ENCODE assay signal across 8 cellular contexts in the genomic region with DNA sequence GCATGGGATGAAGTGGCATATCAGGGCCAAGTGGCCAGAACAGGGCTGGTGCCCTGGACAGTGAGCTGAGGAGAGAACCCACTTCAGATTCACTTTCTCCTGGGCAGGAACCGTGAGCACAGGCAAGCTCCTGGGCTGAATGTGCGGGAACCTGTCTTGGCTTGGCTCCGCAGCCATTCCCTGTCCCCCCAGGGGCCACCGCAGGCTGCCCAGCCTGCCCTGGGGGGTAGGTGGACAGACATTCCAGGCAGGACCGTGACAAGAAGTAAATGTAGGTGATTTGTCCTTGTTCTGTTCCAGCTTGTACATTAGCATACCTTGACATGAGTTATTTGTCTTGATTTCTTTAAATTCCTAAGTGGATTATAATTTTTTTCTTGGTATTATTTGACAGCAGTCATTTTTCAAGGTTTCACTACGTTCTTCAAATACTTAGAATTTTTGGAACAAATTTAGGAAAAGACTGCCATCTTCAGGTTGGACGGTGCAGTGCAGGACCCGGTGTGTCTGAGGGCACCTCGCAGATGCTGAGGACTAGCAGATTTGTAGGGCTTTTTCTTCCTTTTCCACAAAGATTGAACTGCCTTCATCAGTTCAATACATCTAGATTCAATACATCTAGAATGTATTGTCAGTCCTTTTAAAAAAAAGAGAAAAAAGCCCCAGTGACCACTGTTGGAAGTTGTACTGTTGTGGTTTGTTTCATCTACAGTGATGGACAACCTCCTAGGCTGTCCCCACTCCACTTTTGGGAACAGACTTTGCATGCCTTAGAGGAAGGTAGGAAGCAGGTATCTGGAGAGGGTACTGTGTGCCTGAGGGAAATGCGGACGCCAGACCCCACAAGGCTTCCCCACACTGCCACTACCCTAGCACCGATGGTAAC.
DNase-seq lines count a peak whose midpoint lies in the region; ATAC-seq, FAIRE-seq and TF ChIP-seq lines count a peak whose summit lies in the region.

No MANE protein-coding gene starts in this region.

- peak; percentile 65 for TF ChIP-seq CTCF in GM12874 (IDR thresholded peaks at IDR 0.05; ENCODE audit: insufficient read depth, low read depth, low read length)
- TF ChIP-seq CTCF in chondrocyte (IDR thresholded peaks at IDR 0.05) = peak; percentile 96
- TF ChIP-seq CTCF in right lobe of liver (IDR thresholded peaks at IDR 0.05) = peak; percentile 81 to 88 (median 84)

- no peaks in the 10 kb centered on the region for H3K27me3 Mint-ChIP-seq in chondrocyte (ENCODE audit: low read depth)

- 51% methylated on average over 9 of the region's 12 CpGs for WGBS in right lobe of liver (ENCODE audit: insufficient coverage, low coverage, low lambda C conversion rate, missing lambda C conversion rate)

- H3K9me3 ChIP-seq in right lobe of liver = no peaks in the 10 kb centered on the region

- intact Hi-C loops in right lobe of liver (cut with DNase I) = loop anchor here (5.0 to 10.0 kb wide), 2 partner anchors 289 to 292 kb away; no protein-coding TSS in a partner anchor

- H3K9me3 Mint-ChIP-seq in chondrocyte (ENCODE audit: low read depth) = no peaks in the 10 kb centered on the region

- H3K27ac Mint-ChIP-seq in chondrocyte (ENCODE audit: unreplicated experiment) = peak overlapping the region; percentile 32

- no peaks in the 10 kb centered on the region for H3K27me3 ChIP-seq in right lobe of liver

- H3K36me3 ChIP-seq in right lobe of liver = peaks cover 0 to 3% (median 0%) of the 10 kb centered on the region in 4 donors

- ATAC-seq in right lobe of liver (peak; percentile 72 to 75 (median 74)), HG03432 (IDR thresholded peaks at IDR 0.05; ENCODE audit: unreplicated experiment) (no peak)

- H3K27ac ChIP-seq in right lobe of liver = no peak overlapping the region

- no peak overlapping the region for H3K4me3 ChIP-seq in right lobe of liver

- peaks cover 45% of the 10 kb centered on the region for H3K4me1 Mint-ChIP-seq in chondrocyte (ENCODE audit: low read depth)

- H3K36me3 Mint-ChIP-seq in chondrocyte (ENCODE audit: low read depth) = peaks cover 12% of the 10 kb centered on the region

- FAIRE-seq in TTC549 (lab: Jason Lieb, UNC) = peak; percentile 80

- no peak overlapping the region for H3K4me3 Mint-ChIP-seq in chondrocyte (ENCODE audit: unreplicated experiment)

- TF ChIP-seq POLR2A in right lobe of liver (IDR thresholded peaks at IDR 0.05) = no peak

- DNase-seq in ACHN = peak; percentile 67
- peak; percentile 37 for DNase-seq in NCI-H1092 (lab: John Stamatoyannopoulos, UW)
- DNase-seq in chondrocyte (ENCODE audit: low spot score) = no peak
- DNase-seq in right lobe of liver = peak in 2 of 3 donors; percentile 37 to 53
- peak; percentile 8 for DNase-seq in stimulated activated CD8-positive, alpha-beta memory T cell treated with anti-CD3 and anti-CD28 coated beads, Interleukin-12 subunit alpha, Interleukin-12 subunit beta, amount 100 ng/mL, for 1 hour (ENCODE audit: low read depth)

- in situ Hi-C loops in ACHN (cut with HindIII; ENCODE audit: low pct_ligation_motif_present, low pct_unique_long_range_greater_than_20kb, low sequenced_read_pairs) = no loop called here

- H3K4me1 ChIP-seq in right lobe of liver = peaks cover 0 to 3% (median 0%) of the 10 kb centered on the region in 4 donors
